8 cellular contexts compared by ENCODE assay signal in genomic region chr6:158642097-158642601, GRCh38. TPM values are rescaled to one million over a fixed set of nuclear protein-coding genes. Genes with fewer than 3 reads are reported as not detected.
A peak's percentile ranks its signal among the peaks of the same experiment; 100 is the strongest.
DNase-seq lines count a peak whose midpoint lies in the region; ATAC-seq and TF ChIP-seq lines count a peak whose summit lies in the region.

No MANE protein-coding gene starts in this region.

- intact Hi-C loops in activated CD4-positive, alpha-beta T cell treated with anti-CD3 and anti-CD28 coated beads for 36 hours (cut with DNase I, micrococcal nuclease): loop anchor here in 1 of 2 experiments (2.0 to 10.0 kb wide), 3 partner anchors 427 to 1857 kb away; no protein-coding TSS in a partner anchor
- intact Hi-C loops in adrenal gland (cut with DNase I): no loop called here

- H3K36me3 ChIP-seq in adrenal gland (replicated peaks in 1 of 2) (peaks cover 0 to 3% of the 10 kb centered on the region in 2 donors), thoracic aorta (peaks cover 4% of the 10 kb centered on the region)

- peak; percentile 10 for DNase-seq in activated CD4-positive, alpha-beta T cell treated with anti-CD3 and anti-CD28 coated beads for 36 hours
- no peak for DNase-seq in activated CD4-positive, alpha-beta T cell treated with anti-CD3 and anti-CD28 coated beads for 1 hour
- DNase-seq in adrenal gland: peak in 6 of 7 donors; percentile 48 to 80 (median 68)
- DNase-seq in iris pigment epithelial cell (ENCODE audit: low read depth): peak; percentile 88
- DNase-seq in thoracic aorta (ENCODE audit: low spot score): no peak
- no peak for DNase-seq in NCI-H146 (lab: John Stamatoyannopoulos, UW)
- DNase-seq in NCI-H1436 (lab: John Stamatoyannopoulos, UW): no peak

- TF ChIP-seq CTCF in adrenal gland (IDR thresholded peaks at IDR 0.05): no peak
- TF ChIP-seq CTCF in thoracic aorta (IDR thresholded peaks at IDR 0.05): no peak

- peak in 1 of 2 donors; percentile 71 for TF ChIP-seq POLR2A in adrenal gland (IDR thresholded peaks at IDR 0.05)

- H3K36me3 Mint-ChIP-seq in activated CD4-positive, alpha-beta T cell treated with anti-CD3 and anti-CD28 coated beads for 36 hours (ENCODE audit: low read depth): peaks cover 61% of the 10 kb centered on the region

- no peak for ATAC-seq in activated CD4-positive, alpha-beta T cell treated with anti-CD3 and anti-CD28 coated beads for 36 hours
- ATAC-seq in thoracic aorta (ENCODE audit: insufficient number of reproducible peaks, low FRiP score, low read depth): no peak
- no peak for ATAC-seq in HG02884 (IDR thresholded peaks at IDR 0.05; ENCODE audit: unreplicated experiment)

- peak overlapping the region; percentile 99 for H3K27ac Mint-ChIP-seq in activated CD4-positive, alpha-beta T cell treated with anti-CD3 and anti-CD28 coated beads for 36 hours

- POLR2A ChIA-PET in activated CD4-positive, alpha-beta T cell treated with anti-CD3 and anti-CD28 coated beads for 36 hours (lab: Charles Lee): interaction anchor here (0.9 to 4.0 kb wide), 2 partner anchors 10 to 11 kb away, joined by 3 to 71 read pairs; no protein-coding TSS in a partner anchor

- WGBS in adrenal gland, 4 donors: 31 to 79% (median 38%) methylated on average over 5 to 8 of the region's 8 CpGs

- H3K4me3 ChIP-seq in adrenal gland: no peak overlapping the region
- H3K4me3 ChIP-seq in thoracic aorta: peak overlapping the region; percentile 98

- no peaks in the 10 kb centered on the region for H3K9me3 Mint-ChIP-seq in activated CD4-positive, alpha-beta T cell treated with anti-CD3 and anti-CD28 coated beads for 36 hours (ENCODE audit: low read depth)

- H3K27me3 Mint-ChIP-seq in activated CD4-positive, alpha-beta T cell treated with anti-CD3 and anti-CD28 coated beads for 36 hours: no peaks in the 10 kb centered on the region

- H3K4me3 Mint-ChIP-seq in activated CD4-positive, alpha-beta T cell treated with anti-CD3 and anti-CD28 coated beads for 36 hours: peak overlapping the region; percentile 99

- H3K4me1 Mint-ChIP-seq in activated CD4-positive, alpha-beta T cell treated with anti-CD3 and anti-CD28 coated beads for 36 hours: peaks cover 75% of the 10 kb centered on the region

- H3K9me3 ChIP-seq in adrenal gland (replicated peaks in 1 of 3) (no peaks in the 10 kb centered on the region), thoracic aorta (no peaks in the 10 kb centered on the region)

- H3K27ac ChIP-seq in adrenal gland (peak overlapping the region in 4 of 5 donors; percentile 49 to 97 (median 87)), thoracic aorta (peak overlapping the region in 1 of 2 donors; percentile 37)

- CTCF ChIA-PET in activated CD4-positive, alpha-beta T cell treated with anti-CD3 and anti-CD28 coated beads for 36 hours (lab: Charles Lee): interaction anchor here (0.7 to 2.5 kb wide), 3 partner anchors 11 to 349 kb away, joined by 3 to 6 read pairs (median 4); no protein-coding TSS in a partner anchor

- H3K27me3 ChIP-seq in adrenal gland (no peaks in the 10 kb centered on the region), thoracic aorta (replicated peaks; ENCODE audit: insufficient read depth) (no peaks in the 10 kb centered on the region)

- H3K4me1 ChIP-seq in adrenal gland (replicated peaks in 1 of 2) (peaks cover 5 to 43% of the 10 kb centered on the region in 2 donors), thoracic aorta (ENCODE audit: control insufficient read depth in 1 of 2, low read depth in 2 of 2) (peaks cover 19 to 34% of the 10 kb centered on the region in 2 donors)

RNA-seq across cellular contexts. Expression of gene DYNLT1, which starts 2.4 kb away (rescaled TPM):
- 100 to 1,000 TPM; 116 to 118 TPM for total RNA-seq in activated CD4-positive, alpha-beta T cell treated with anti-CD3 and anti-CD28 coated beads for 36 hours
- total RNA-seq in adrenal gland: 100 to 1,000 TPM in 6 of 8 donors, 10 to 100 TPM in 2; 81.3 to 159 (median 126) TPM
- polyA plus RNA-seq in adrenal gland: 100 to 1,000 TPM; 107 to 264 (median 128) TPM
- total RNA-seq in thoracic aorta: 10 to 100 TPM; 45.6 to 48.7 TPM

RNA-seq across cellular contexts. Expression of gene SYTL3, which starts 7.7 kb away (rescaled TPM):
- 100 to 1,000 TPM; 163 to 180 TPM for total RNA-seq in activated CD4-positive, alpha-beta T cell treated with anti-CD3 and anti-CD28 coated beads for 36 hours
- 1 to 10 TPM; 1.7 to 3.9 (median 2.2) TPM for total RNA-seq in adrenal gland
- polyA plus RNA-seq in adrenal gland: 1 to 10 TPM; 1.5 to 2.5 (median 1.7) TPM
- 1 to 10 TPM; 7.1 to 9.6 TPM for total RNA-seq in thoracic aorta

Comparison
In these comparisons a context has a peak if more than half of its experiments do, and no peak if none do; other contexts are left out.
1. DNase-seq: peak in activated CD4-positive, alpha-beta T cell treated with anti-CD3 and anti-CD28 coated beads for 36 hours (single experiment), adrenal gland (6 of 7) and iris pigment epithelial cell (single experiment); none in activated CD4-positive, alpha-beta T cell treated with anti-CD3 and anti-CD28 coated beads for 1 hour (single experiment), thoracic aorta (single experiment), NCI-H146 (single experiment) and NCI-H1436 (single experiment).
2. RNA of gene SYTL3, which starts 7.7 kb away (total RNA-seq): 163 to 180 TPM in activated CD4-positive, alpha-beta T cell treated with anti-CD3 and anti-CD28 coated beads for 36 hours; 7.1 to 9.6 TPM in thoracic aorta and 1.7 to 3.9 TPM in adrenal gland; every median in the first group is over 10 times any median in the second.